In genomic region chr19:37317403-37318209, GRCh38 we compare ENCODE assay signal across 8 cellular contexts. TPM values are rescaled to one million over a fixed set of nuclear protein-coding genes. Genes with fewer than 3 reads are reported as not detected.
DNase-seq lines count a peak whose midpoint lies in the region; ATAC-seq, FAIRE-seq and TF ChIP-seq lines count a peak whose summit lies in the region.

No MANE protein-coding gene starts in this region.

- no peak overlapping the region for H2BK15ac ChIP-seq in H9 (ENCODE audit: low read depth, low read length)

- H3K27me3 Mint-ChIP-seq in H9 (ENCODE audit: low read depth): no peaks in the 10 kb centered on the region; the same call in 1 of the 2 replicates
- H3K27me3 Mint-ChIP-seq in neural progenitor cell (ENCODE audit: insufficient read depth, low read depth): peaks cover 4% of the 10 kb centered on the region

- DNase-seq in H9 (peak; percentile 98), MG63 (peak; percentile 96), SHP77 treated with DMSO at 0.1 percent for 48 hours (lab: John Stamatoyannopoulos, UW) (peak; percentile 99), foreskin keratinocyte (peak; percentile 93 to 98), neural progenitor cell (ENCODE audit: low spot score) (peak; percentile 97), stromal cell of bone marrow (ENCODE audit: low read depth) (peak; percentile 99)
- DNase-seq in activated gamma-delta T cell treated with anti-CD3 and anti-CD28 coated beads, Interleukin-2, amount 50 U/mL, for 16 hours (ENCODE audit: low read depth): peak; percentile 90

- no peak overlapping the region for H3K4ac ChIP-seq in H9 (ENCODE audit: low read depth, low read length)

- H3K27ac Mint-ChIP-seq in H9 (peak overlapping the region; percentile 87 to 97 (median 94); a peak in 6 of 7 replicates), neural progenitor cell (peak overlapping the region; percentile 86)

- no peak overlapping the region for H2BK12ac ChIP-seq in H9 (ENCODE audit: insufficient read length, low read depth, low read length)

- no peak overlapping the region for H2BK20ac ChIP-seq in H9 (ENCODE audit: low read depth, low read length, poor library complexity, severe bottlenecking)

- no peak overlapping the region for H3K23ac ChIP-seq in H9 (ENCODE audit: insufficient read length, low read depth, low read length)

- H3K79me1 ChIP-seq in H9 (ENCODE audit: insufficient read depth, low read depth, low read length, poor library complexity, severe bottlenecking): peaks cover 7% of the 10 kb centered on the region

- H3K14ac ChIP-seq in H9 (ENCODE audit: insufficient read depth, low read length): peak overlapping the region; percentile 96

- peaks cover 45 to 56% of the 10 kb centered on the region in 2 experiments for H3K4me1 Mint-ChIP-seq in H9
- H3K4me1 Mint-ChIP-seq in neural progenitor cell: peaks cover 7% of the 10 kb centered on the region

- no peak overlapping the region for H2BK120ac ChIP-seq in H9 (ENCODE audit: low read depth, low read length, poor library complexity, severe bottlenecking)

- H4K91ac ChIP-seq in H9 (ENCODE audit: insufficient read length, low read depth, low read length): no peak overlapping the region

- no peak overlapping the region for H3K56ac ChIP-seq in H9 (ENCODE audit: insufficient read length, low read depth, low read length)

- peak overlapping the region; percentile 91 for H3K9ac ChIP-seq in H9 (ENCODE audit: extremely low read depth, insufficient read length, low read length)
- H3K9ac ChIP-seq in neural progenitor cell: peak overlapping the region; percentile 88

- peak overlapping the region; percentile 61 for H3K4me2 ChIP-seq in H9 (ENCODE audit: insufficient read depth, insufficient read length, low read length)
- H3K4me2 ChIP-seq in neural progenitor cell: peak overlapping the region; percentile 79

- no peaks in the 10 kb centered on the region for H4K20me1 ChIP-seq in H9 (ENCODE audit: control insufficient read depth, insufficient read depth, insufficient read length)
- no peaks in the 10 kb centered on the region for H4K20me1 ChIP-seq in neural progenitor cell (ENCODE audit: low read depth)

- no CpG with 5 or more reads among the region's 57 CpGs for WGBS in H9 (ENCODE audit: extremely low coverage, insufficient read length, low lambda C conversion rate)

- no peak overlapping the region for H2AFZ ChIP-seq in H9 (ENCODE audit: low read length)
- peak overlapping the region; percentile 98 for H2AFZ ChIP-seq in neural progenitor cell (replicated peaks)

- H3K36me3 Mint-ChIP-seq in H9 (ENCODE audit: insufficient read depth in 1 of 3, low read depth in 3 of 3): peaks cover 17 to 30% (median 28%) of the 10 kb centered on the region in 3 experiments
- H3K36me3 Mint-ChIP-seq in neural progenitor cell: peaks cover 34% of the 10 kb centered on the region

- H3K79me2 ChIP-seq in H9 (ENCODE audit: insufficient read depth, low read length) (peaks cover 23% of the 10 kb centered on the region; the same call in 1 of the 2 replicates), neural progenitor cell (ENCODE audit: low read depth) (peaks cover 48% of the 10 kb centered on the region)

- H2BK5ac ChIP-seq in H9 (ENCODE audit: insufficient read length, low read length): no peak overlapping the region

- no peak overlapping the region for H4K5ac ChIP-seq in H9 (ENCODE audit: insufficient read length, low read depth, low read length)

- H3T11ph ChIP-seq in H9 (ENCODE audit: low read length): no peak overlapping the region

- H3K36me3 ChIP-seq in MG63: peaks cover 30% of the 10 kb centered on the region
- no peaks in the 10 kb centered on the region for H3K36me3 ChIP-seq in neural progenitor cell

- FAIRE-seq in G401.6 (lab: Jason Lieb, UNC): peak; percentile 97

- peaks cover 0 to 20% of the 10 kb centered on the region in 2 experiments; a peak in 4 of 5 replicates for H3K9me3 Mint-ChIP-seq in H9
- peaks cover 68% of the 10 kb centered on the region for H3K9me3 Mint-ChIP-seq in neural progenitor cell

- no peak overlapping the region for H4K8ac ChIP-seq in H9 (replicated peaks; ENCODE audit: insufficient read length, low read depth, low read length)

- TF ChIP-seq CTCF in H9 (conservative IDR thresholded peaks at IDR 0.05) (peak; percentile 38; the same call in 2 of the 3 replicates), foreskin keratinocyte (conservative IDR thresholded peaks at IDR 0.05) (peak; percentile 62), neural progenitor cell (IDR thresholded peaks at IDR 0.05) (peak; percentile 43)

- H3F3A ChIP-seq in neural progenitor cell (ENCODE audit: low read depth): peaks cover 7% of the 10 kb centered on the region

- H3K18ac ChIP-seq in H9 (ENCODE audit: insufficient read length, low read depth, low read length): peak overlapping the region; percentile 95

- H3K4me3 Mint-ChIP-seq in H9: peak overlapping the region; percentile 96 to 97
- peak overlapping the region; percentile 94 for H3K4me3 Mint-ChIP-seq in neural progenitor cell

- peaks cover 10% of the 10 kb centered on the region for H3K4me1 ChIP-seq in H9 (ENCODE audit: insufficient read depth, low read length)
- no peaks in the 10 kb centered on the region for H3K4me1 ChIP-seq in foreskin keratinocyte
- H3K4me1 ChIP-seq in neural progenitor cell: no peaks in the 10 kb centered on the region

- H3K27ac ChIP-seq in H9 (ENCODE audit: insufficient read length, low read depth, low read length): peak overlapping the region; percentile 11
- peak overlapping the region; percentile 73 for H3K27ac ChIP-seq in foreskin keratinocyte
- H3K27ac ChIP-seq in neural progenitor cell: peak overlapping the region; percentile 4

- H3K23me2 ChIP-seq in H9 (ENCODE audit: insufficient read length, low read depth, low read length, poor library complexity, severe bottlenecking): peaks cover 2% of the 10 kb centered on the region

- H3K27me3 ChIP-seq in H9 (ENCODE audit: insufficient read depth, low read length) (no peaks in the 10 kb centered on the region), MG63 (no peaks in the 10 kb centered on the region), foreskin keratinocyte (no peaks in the 10 kb centered on the region), neural progenitor cell (no peaks in the 10 kb centered on the region)

- ATAC-seq in foreskin keratinocyte: peak; percentile 98

- H3K4me3 ChIP-seq in MG63 (peak overlapping the region; percentile 97), neural progenitor cell (peak overlapping the region; percentile 92)

- H3K9me3 ChIP-seq in H9 (ENCODE audit: control insufficient read depth, low read depth, low read length) (no peaks in the 10 kb centered on the region), MG63 (peaks cover 24% of the 10 kb centered on the region), neural progenitor cell (ENCODE audit: low read depth) (no peaks in the 10 kb centered on the region)

- no peak overlapping the region for H2AK5ac ChIP-seq in H9 (ENCODE audit: insufficient read length, low read length)

RNA-seq across cellular contexts. Expression of gene ZNF527, which starts 53.3 kb away (rescaled TPM):
- total RNA-seq in H9 (2021) (5.2 and 6.1 TPM in 2 replicates), foreskin keratinocyte (2.5 and 2.9 TPM in 2 replicates), neural progenitor cell (ENCODE audit: low replicate concordance) (7.1 and 8.6 TPM in 2 replicates)
- 3.4 and 5.9 TPM in 2 replicates for total RNA-seq in MG63 (2014; rRNA removed; shearing (Covaris generic); ENCODE audit: low replicate concordance)
- 0.88 and 0.96 TPM in 2 replicates for polyA plus RNA-seq in foreskin keratinocyte

Comparison
In these comparisons a context has a peak if more than half of its experiments do, and no peak if none do; other contexts are left out.
1. Peak in every context shown above with its lines: DNase-seq, ATAC-seq, H3K4me3 ChIP-seq and H3K27ac ChIP-seq.
2. H3K27ac ChIP-seq: peak in every context shown above with its lines; median percentile 73 in foreskin keratinocyte; 11 in H9; 4 in neural progenitor cell.